Comparison of ENCODE assay signal across 24 cellular contexts in genomic region chr20:2174067-2174466, GRCh38.
DNase-seq lines count a peak whose midpoint lies in the region; ATAC-seq and TF ChIP-seq lines count a peak whose summit lies in the region.
"Had no signal": no experiment of that assay in that cellular context is flagged by ENCODE, and none has a peak within 500 bp of the region (broad histone marks: within the 10 kb centered on the region; RNA-seq: fewer than 3 reads in every experiment).

No MANE protein-coding gene starts in this region.

- H3K4me2 ChIP-seq in BLaER1 = peak overlapping the region; percentile 36
- H3K4me2 ChIP-seq: A549 had no signal

- H4K20me1 ChIP-seq in BLaER1 = no peaks in the 10 kb centered on the region

- H3K9me3 ChIP-seq in BLaER1 (no peaks in the 10 kb centered on the region), HEK293 (ENCODE audit: control insufficient read depth, insufficient read depth, low read depth, low read length) (no peaks in the 10 kb centered on the region), Caco-2 (no peaks in the 10 kb centered on the region)
- H3K9me3 ChIP-seq: A549 had no signal

- intact Hi-C loops in posterior vena cava (cut with DNase I) (loop anchor here (5.0 to 10.0 kb wide), 2 partner anchors 89 to 207 kb away; no protein-coding TSS in a partner anchor), Caco-2 (cut with micrococcal nuclease; ENCODE audit: unreplicated experiment) (loop anchor here (5.0 to 10.0 kb wide), 2 partner anchors 72 to 409 kb away; partner anchors contain the start of gene STK35)

- H3K4me3 Mint-ChIP-seq in Caco-2 (ENCODE audit: unreplicated experiment) = no peak overlapping the region
- H3K4me3 Mint-ChIP-seq: B cell; CD4-positive, alpha-beta T cell; CD8-positive, alpha-beta T cell had no signal

- H3K36me3 ChIP-seq in BLaER1 (no peaks in the 10 kb centered on the region), HEK293 (ENCODE audit: control insufficient read depth in 2 of 2, insufficient read depth in 1 of 2, low read length in 2 of 2) (no peaks in the 10 kb centered on the region), Caco-2 (ENCODE audit: control insufficient read depth, insufficient read depth, low read length) (no peaks in the 10 kb centered on the region)

- peaks cover 13% of the 10 kb centered on the region for H3K4me1 Mint-ChIP-seq in Caco-2 (ENCODE audit: low read depth, unreplicated experiment)

- H3K27ac ChIP-seq in BLaER1 (peak overlapping the region; percentile 22; the same call in 1 of the 2 replicates), HEK293 (ENCODE audit: extremely low read depth, low read depth, low read length) (no peak overlapping the region)
- H3K27ac ChIP-seq: 22Rv1, A549, C4-2B had no signal

- CTCF ChIA-PET in HEK293 (lab: Yijun Ruan, JAX) (interaction anchor here (0.5 to 6.0 kb wide), 14 partner anchors 14 to 409 kb away, joined by 3 to 80 read pairs (median 5); no protein-coding TSS in a partner anchor), Caco-2 (lab: Charles Lee) (no interaction called here)

- peaks cover 76% of the 10 kb centered on the region for H3K4me1 ChIP-seq in BLaER1
- no peaks in the 10 kb centered on the region for H3K4me1 ChIP-seq in HEK293 (ENCODE audit: control insufficient read depth, insufficient read depth, low read length)
- no peaks in the 10 kb centered on the region for H3K4me1 ChIP-seq in Caco-2
- H3K4me1 ChIP-seq: A549 had no signal

- DNase-seq in mesenteric fat pad (ENCODE audit: low spot score) (peak; percentile 45), posterior vena cava (ENCODE audit: low spot score) (peak; percentile 41), germinal center (ENCODE audit: low spot score) (no peak), Caco-2 (no peak)
- DNase-seq: ACHN; AML-193; CD4-positive, alpha-beta T cell; CD8-positive, alpha-beta T cell; DMS 273 treated with DMSO at 0.1 percent for 48 hours; DMS153; DMS53; DMS79; DND-41; EL; GDM1 had no signal

- no TSS peak for BruUV-seq in Caco-2 (replicated peaks; lab: Mats Ljungman, UMichigan)

- H3K27me3 Mint-ChIP-seq in Caco-2 (ENCODE audit: insufficient read depth, unreplicated experiment) = peaks cover 18% of the 10 kb centered on the region

- no peak overlapping the region for H3K9ac ChIP-seq in BLaER1

- ATAC-seq in HG03108 (IDR thresholded peaks at IDR 0.05; ENCODE audit: unreplicated experiment) (no peak), HG02623 (IDR thresholded peaks at IDR 0.05; ENCODE audit: unreplicated experiment) (no peak)
- ATAC-seq: CD8-positive, alpha-beta T cell; GM12878 had no signal

- TF ChIP-seq CTCF in HEK293 (tag by site-specific recombination; IDR thresholded peaks at IDR 0.05) (no peak), Caco-2 (IDR thresholded peaks at IDR 0.05; ENCODE audit: insufficient read depth in 1 of 2, low read depth in 1 of 2, low read length in 1 of 2, severe bottlenecking in 1 of 2, unreplicated experiment in 1 of 2) (no peak)

- POLR2A ChIA-PET in HEK293 (lab: Yijun Ruan, JAX) = no interaction called here
- POLR2A ChIA-PET in Caco-2 (lab: Charles Lee) = no interaction called here

- H3K27me3 ChIP-seq in BLaER1 = no peaks in the 10 kb centered on the region
- no peaks in the 10 kb centered on the region for H3K27me3 ChIP-seq in Caco-2 (replicated peaks; ENCODE audit: control insufficient read depth, insufficient read depth, low read length)

- no peaks in the 10 kb centered on the region for H3K36me3 Mint-ChIP-seq in Caco-2 (ENCODE audit: insufficient read depth, unreplicated experiment)
- H3K36me3 Mint-ChIP-seq: CD8-positive, alpha-beta T cell had no signal

- no peaks in the 10 kb centered on the region for H3K9me3 Mint-ChIP-seq in Caco-2 (ENCODE audit: unreplicated experiment)
- H3K9me3 Mint-ChIP-seq: CD4-positive, alpha-beta T cell; CD8-positive, alpha-beta T cell had no signal

- H3K27ac Mint-ChIP-seq in Caco-2 (ENCODE audit: unreplicated experiment) = no peak overlapping the region
- H3K27ac Mint-ChIP-seq: B cell; CD4-positive, alpha-beta T cell; CD8-positive, alpha-beta T cell had no signal

- H3K4me3 ChIP-seq in BLaER1 = no peak overlapping the region
- H3K4me3 ChIP-seq in HEK293 (ENCODE audit: low read depth, low read length) = no peak overlapping the region
- no peak overlapping the region for H3K4me3 ChIP-seq in Caco-2 (ENCODE audit: low read depth, low read length)
- H3K4me3 ChIP-seq: A549, GM12878 had no signal

TF ChIP-seq in HEK293, 187 proteins besides CTCF, POLR2A, EP300 and RAD21:
- no peak for TF ChIP-seq GLI2 (tag by site-specific recombination; IDR thresholded peaks at IDR 0.05; ENCODE audit: borderline replicate concordance, low read depth)
- no peak for TF ChIP-seq ZFP41 (tag by site-specific recombination; IDR thresholded peaks at IDR 0.05; ENCODE audit: borderline replicate concordance)
- TF ChIP-seq ZSCAN5A (tag by site-specific recombination; IDR thresholded peaks at IDR 0.05) = no peak
- TF ChIP-seq PRDM4 (tag by site-specific recombination; IDR thresholded peaks at IDR 0.05) = no peak
- peak; percentile 79 for TF ChIP-seq ZNF37A (tag by site-specific recombination; IDR thresholded peaks at IDR 0.05)
- TF ChIP-seq ZNF473 (tag by site-specific recombination; IDR thresholded peaks at IDR 0.05) = no peak
- TF ChIP-seq ZNF146 (tag by site-specific recombination; IDR thresholded peaks at IDR 0.05) = no peak
- no peak for TF ChIP-seq KLF1 (tag by site-specific recombination; IDR thresholded peaks at IDR 0.05)
- TF ChIP-seq ZNF266 (tag by site-specific recombination; IDR thresholded peaks at IDR 0.05; ENCODE audit: low read depth) = no peak

Comparison
In these comparisons a context has a peak if more than half of its experiments do, and no peak if none do; other contexts are left out.
1. DNase-seq: peak in mesenteric fat pad (single experiment) and posterior vena cava (single experiment); none in germinal center (single experiment) and Caco-2 (0 of 2).